In genomic region chr14:55333785-55334485, GRCh38 we compare ENCODE assay signal across 8 cellular contexts.
DNase-seq lines count a peak whose midpoint lies in the region; ATAC-seq lines count a peak whose summit lies in the region.

No MANE protein-coding gene starts in this region.

- H3K27ac ChIP-seq in GM23248 = no peak overlapping the region

- no peak for DNase-seq in activated CD8-positive, alpha-beta T cell treated with anti-CD3 and anti-CD28 coated beads, Interleukin-2, amount 10 ng/mL, durations not matched to agents 7 days and 5 days
- DNase-seq in GM23248 (no peak), NCI-H2227 treated with DMSO at 0.1 percent for 48 hours (lab: John Stamatoyannopoulos, UW) (no peak), posterior cingulate gyrus (no peak), midbrain (lab: John Stamatoyannopoulos, UW) (no peak)

- peaks cover 47% of the 10 kb centered on the region for H3K4me1 ChIP-seq in mucosa of stomach (ENCODE audit: control insufficient read depth, insufficient read depth, low read length)
- peaks cover 19% of the 10 kb centered on the region for H3K4me1 ChIP-seq in GM23248 (ENCODE audit: insufficient read depth)

- 97 to 99% methylated on average over 4 of the region's 4 CpGs for WGBS in GM23248 (ENCODE audit: low coverage in 1 of 2, low lambda C conversion rate in 2 of 2, missing lambda C conversion rate in 2 of 2), 2 experiments

- intact Hi-C loops in posterior cingulate gyrus (cut with DNase I) = no loop called here

- H3K36me3 Mint-ChIP-seq in activated CD8-positive, alpha-beta T cell treated with anti-CD3 and anti-CD28 coated beads, Interleukin-2, amount 10 ng/mL, durations not matched to agents 7 days and 5 days (ENCODE audit: low read depth) = peaks cover 5% of the 10 kb centered on the region

- H3K4me1 Mint-ChIP-seq in activated CD8-positive, alpha-beta T cell treated with anti-CD3 and anti-CD28 coated beads, Interleukin-2, amount 10 ng/mL, durations not matched to agents 7 days and 5 days (ENCODE audit: low read depth) = peaks cover 66% of the 10 kb centered on the region

- no peak overlapping the region for H3K4me2 ChIP-seq in GM23248 (ENCODE audit: unreplicated experiment)

- POLR2A ChIA-PET in activated CD8-positive, alpha-beta T cell treated with anti-CD3 and anti-CD28 coated beads, Interleukin-2, amount 10 ng/mL, durations not matched to agents 7 days and 5 days (lab: Charles Lee) = interaction anchor here (0.9 to 1.1 kb wide), 2 partner anchors 21 to 56 kb away, joined by 3 to 4 read pairs; no protein-coding TSS in a partner anchor

- peak overlapping the region; percentile 83 for H3K27ac Mint-ChIP-seq in activated CD8-positive, alpha-beta T cell treated with anti-CD3 and anti-CD28 coated beads, Interleukin-2, amount 10 ng/mL, durations not matched to agents 7 days and 5 days

- H3K9me2 ChIP-seq in GM23248 (ENCODE audit: insufficient read depth) = no peaks in the 10 kb centered on the region

- H3K27me3 ChIP-seq in mucosa of stomach (ENCODE audit: control insufficient read depth, insufficient read depth, low read length) = no peaks in the 10 kb centered on the region
- H3K27me3 ChIP-seq in GM23248 (replicated peaks; ENCODE audit: insufficient read depth) = no peaks in the 10 kb centered on the region

- ATAC-seq in GM18498 (IDR thresholded peaks at IDR 0.05; ENCODE audit: unreplicated experiment) (peak; percentile 66), HG02759 (IDR thresholded peaks at IDR 0.05; ENCODE audit: unreplicated experiment) (peak; percentile 58)
- peak; percentile 37 for ATAC-seq in activated CD8-positive, alpha-beta T cell treated with anti-CD3 and anti-CD28 coated beads, Interleukin-2, amount 10 ng/mL, durations not matched to agents 7 days and 5 days

- H3K36me3 ChIP-seq in mucosa of stomach (ENCODE audit: control insufficient read depth, insufficient read depth, low read length) = no peaks in the 10 kb centered on the region
- H3K36me3 ChIP-seq in GM23248 (ENCODE audit: low read depth) = no peaks in the 10 kb centered on the region

- H3K4me3 ChIP-seq in mucosa of stomach (ENCODE audit: low read length) = no peak overlapping the region
- no peak overlapping the region for H3K4me3 ChIP-seq in GM23248

- H3K9me3 ChIP-seq in mucosa of stomach (ENCODE audit: control insufficient read depth, low read length) (no peaks in the 10 kb centered on the region), GM23248 (ENCODE audit: low read depth) (no peaks in the 10 kb centered on the region)

- CTCF ChIA-PET in activated CD8-positive, alpha-beta T cell treated with anti-CD3 and anti-CD28 coated beads, Interleukin-2, amount 10 ng/mL, durations not matched to agents 7 days and 5 days (lab: Charles Lee) = interaction anchor here (0.7 to 3.4 kb wide), 12 partner anchors 12 to 121 kb away, joined by 3 to 36 read pairs (median 4); partner anchors contain the start of gene FBXO34

- H3F3A ChIP-seq in GM23248 (ENCODE audit: insufficient read depth) = peaks cover 17% of the 10 kb centered on the region

- H3K9ac ChIP-seq in mucosa of stomach (ENCODE audit: low read length) = peak overlapping the region; percentile 7
- H3K9ac ChIP-seq in GM23248 = no peak overlapping the region

- H3K9me3 Mint-ChIP-seq in activated CD8-positive, alpha-beta T cell treated with anti-CD3 and anti-CD28 coated beads, Interleukin-2, amount 10 ng/mL, durations not matched to agents 7 days and 5 days (ENCODE audit: insufficient read depth) = no peaks in the 10 kb centered on the region

- in situ Hi-C loops in GM23248 (cut with MboI) = no loop called here

- H2AFZ ChIP-seq in GM23248 = no peak overlapping the region

- peaks cover 84% of the 10 kb centered on the region for H3K79me2 ChIP-seq in GM23248 (ENCODE audit: insufficient read depth)

- H3K4me3 Mint-ChIP-seq in activated CD8-positive, alpha-beta T cell treated with anti-CD3 and anti-CD28 coated beads, Interleukin-2, amount 10 ng/mL, durations not matched to agents 7 days and 5 days = peak overlapping the region; percentile 64

- H3K27me3 Mint-ChIP-seq in activated CD8-positive, alpha-beta T cell treated with anti-CD3 and anti-CD28 coated beads, Interleukin-2, amount 10 ng/mL, durations not matched to agents 7 days and 5 days (ENCODE audit: low read depth) = no peaks in the 10 kb centered on the region

- H4K20me1 ChIP-seq in GM23248 (ENCODE audit: insufficient read depth) = no peaks in the 10 kb centered on the region; the same call in 1 of the 2 replicates
